30 cellular contexts compared by ENCODE assay signal in the genomic region with DNA sequence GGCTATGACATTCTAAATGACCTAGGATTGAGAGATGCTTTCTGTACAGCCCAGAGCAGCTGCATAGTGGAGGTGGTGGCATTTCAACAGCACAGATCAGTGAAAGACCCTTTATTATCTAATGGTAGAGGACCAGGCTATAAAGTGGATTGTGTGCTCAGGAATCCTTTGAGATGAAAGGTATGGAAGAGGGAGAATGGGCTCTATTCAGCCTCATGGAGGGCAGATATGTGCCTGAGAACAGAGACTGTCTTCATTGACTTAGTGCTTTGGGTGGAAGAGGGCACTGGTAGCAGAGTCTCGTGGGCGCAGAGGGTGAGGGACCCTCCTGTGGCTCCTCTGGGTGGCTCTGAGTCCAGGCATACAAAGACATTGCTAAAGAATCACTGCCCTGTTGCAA.
A peak's percentile ranks its signal among the peaks of the same experiment; 100 is the strongest.
DNase-seq lines count a peak whose midpoint lies in the region; ATAC-seq lines count a peak whose summit lies in the region.
"Had no signal": no experiment of that assay in that cellular context is flagged by ENCODE, and none has a peak within 500 bp of the region (broad histone marks: within the 10 kb centered on the region; RNA-seq: fewer than 3 reads in every experiment).

No MANE protein-coding gene starts in this region.

- DNase-seq in COLO829 (ENCODE audit: low spot score) (peak; percentile 51), SK-MEL-5 (ENCODE audit: low read depth, low spot score) (peak; percentile 53), mesenchymal stem cell (peak; percentile 2), mesenteric fat pad (ENCODE audit: low spot score) (no peak), NCI-H1417 (lab: John Stamatoyannopoulos, UW) (no peak), left lobe of liver (ENCODE audit: low spot score) (no peak)
- DNase-seq: 8988T; ACHN; AML-193; BE2C; C1 segment of cervical spinal cord; Caco-2; Calu3; CD4-positive, alpha-beta memory T cell; CD4-positive, alpha-beta T cell; CD4-positive, CD25-positive, alpha-beta regulatory T cell; CD8-positive, alpha-beta memory T cell; CD8-positive, alpha-beta T cell; COR-L47; DMS 273 treated with DMSO at 0.1 percent for 48 hours; DMS153; DMS79; DMS79 treated with DMSO at 0.1 percent for 48 hours; DND-41; EL had no signal

- H2AK5ac ChIP-seq in mesenchymal stem cell (ENCODE audit: low read length, severe bottlenecking) = no peak overlapping the region

- peak overlapping the region in 1 of 2 experiments; percentile 76 for H2BK12ac ChIP-seq in mesenchymal stem cell (ENCODE audit: low read length in 2 of 2)

- no peaks in the 10 kb centered on the region for H3K27me3 ChIP-seq in mesenchymal stem cell (ENCODE audit: control insufficient read depth in 1 of 2, insufficient read depth in 1 of 2, low read length in 2 of 2)
- H3K27me3 ChIP-seq: BE2C; BLaER1; BLaER1 treated with 17β-estradiol and CSF1 and Interleukin-3, amounts not matched to agents 10 nM and 100 nM had no signal

- H3K14ac ChIP-seq in mesenchymal stem cell (ENCODE audit: low read length in 2 of 2) = no peak overlapping the region

- no peaks in the 10 kb centered on the region for H3K4me1 ChIP-seq in mesenchymal stem cell (ENCODE audit: control insufficient read depth, insufficient read depth, low read depth, low read length)
- H3K4me1 ChIP-seq: A549, BE2C, Caco-2 had no signal

- peak overlapping the region; percentile 52 for H4K8ac ChIP-seq in mesenchymal stem cell (ENCODE audit: low read length)

- H2BK120ac ChIP-seq in mesenchymal stem cell (ENCODE audit: low read depth, low read length) = peak overlapping the region; percentile 1

- in situ Hi-C loops in SK-MEL-5 (cut with HindIII; ENCODE audit: low pct_unique_long_range_greater_than_20kb, low sequenced_read_pairs) = no loop called here

- no peak overlapping the region for H3K9ac ChIP-seq in mesenchymal stem cell (ENCODE audit: low read length)
- H3K9ac ChIP-seq: BLaER1; BLaER1 treated with 17β-estradiol and CSF1 and Interleukin-3, amounts not matched to agents 10 nM and 100 nM had no signal

- no peak overlapping the region for H3K4me2 ChIP-seq in mesenchymal stem cell (ENCODE audit: low read length, poor library complexity, severe bottlenecking)
- H3K4me2 ChIP-seq: A549; BLaER1; BLaER1 treated with 17β-estradiol and CSF1 and Interleukin-3, amounts not matched to agents 10 nM and 100 nM had no signal

- peak overlapping the region; percentile 22 to 45 for H3K18ac ChIP-seq in mesenchymal stem cell (ENCODE audit: low read depth in 1 of 2, low read length in 2 of 2)

- ATAC-seq in left lobe of liver = no peak
- ATAC-seq: A549; CD8-positive, alpha-beta T cell had no signal

- no peaks in the 10 kb centered on the region for H3K36me3 ChIP-seq in mesenchymal stem cell (ENCODE audit: control insufficient read depth in 1 of 2, insufficient read depth in 2 of 2, low read depth in 1 of 2, low read length in 2 of 2)
- H3K36me3 ChIP-seq: BE2C; BLaER1; BLaER1 treated with 17β-estradiol and CSF1 and Interleukin-3, amounts not matched to agents 10 nM and 100 nM had no signal

- no peaks in the 10 kb centered on the region for H3K9me3 ChIP-seq in mesenchymal stem cell (ENCODE audit: control insufficient read depth, low read length)
- H3K9me3 ChIP-seq: A549; BE2C; BLaER1; BLaER1 treated with 17β-estradiol and CSF1 and Interleukin-3, amounts not matched to agents 10 nM and 100 nM; Caco-2 had no signal

- no peak overlapping the region for H3K27ac ChIP-seq in mesenchymal stem cell (ENCODE audit: low read length, poor library complexity, severe bottlenecking)
- H3K27ac ChIP-seq: 22Rv1; A549; BLaER1; BLaER1 treated with 17β-estradiol and CSF1 and Interleukin-3, amounts not matched to agents 10 nM and 100 nM; C4-2B had no signal

- H2BK5ac ChIP-seq in mesenchymal stem cell (ENCODE audit: low read depth, low read length, poor library complexity, severe bottlenecking) = no peak overlapping the region

- H3K79me1 ChIP-seq in mesenchymal stem cell (replicated peaks; ENCODE audit: low read length, poor library complexity, severe bottlenecking) = no peaks in the 10 kb centered on the region

- no peak overlapping the region for H3K23ac ChIP-seq in mesenchymal stem cell (ENCODE audit: low read length in 2 of 2)

- no peak overlapping the region for H2AFZ ChIP-seq in mesenchymal stem cell (ENCODE audit: low read depth, low read length)

- H3K4ac ChIP-seq in mesenchymal stem cell (ENCODE audit: low read depth in 1 of 2, low read length in 2 of 2) = no peak overlapping the region

- 100% methylated on average over 2 of the region's 2 CpGs for WGBS in mesenchymal stem cell

- peak overlapping the region; percentile 44 for H2BK15ac ChIP-seq in mesenchymal stem cell (ENCODE audit: low read depth, poor library complexity, severe bottlenecking)

- no peak overlapping the region for H3K4me3 ChIP-seq in mesenchymal stem cell (ENCODE audit: insufficient read depth in 1 of 2, low read depth in 1 of 2, low read length in 2 of 2)
- H3K4me3 ChIP-seq: A549; BLaER1; BLaER1 treated with 17β-estradiol and CSF1 and Interleukin-3, amounts not matched to agents 10 nM and 100 nM had no signal

- H4K91ac ChIP-seq in mesenchymal stem cell (ENCODE audit: low read length) = peak overlapping the region; percentile 6

Comparison
In these comparisons a context has a peak if more than half of its experiments do, and no peak if none do; other contexts are left out.
1. DNase-seq: peak in COLO829 (single experiment), SK-MEL-5 (single experiment) and mesenchymal stem cell (single experiment); none in mesenteric fat pad (single experiment), NCI-H1417 (0 of 3) and left lobe of liver (single experiment).